ENCODE assay signal across 8 cellular contexts in genomic region chr3:16883726-16884083, GRCh38.
DNase-seq lines count a peak whose midpoint lies in the region; ATAC-seq, FAIRE-seq and TF ChIP-seq lines count a peak whose summit lies in the region.

No MANE protein-coding gene starts in this region.

- H3K9me3 Mint-ChIP-seq in dendritic cell treated with granulocyte-macrophage colony-stimulating factor and Interleukin-4, amounts not matched to agents 40 ng/mL and 50 ng/mL, for 4 days = no peaks in the 10 kb centered on the region
- H3K9me3 Mint-ChIP-seq in nephron progenitor cell = no peaks in the 10 kb centered on the region

- no peak for FAIRE-seq in H54 (lab: Jason Lieb, UNC)

- H3K4me3 ChIP-seq in AG09309 (ENCODE audit: control insufficient read depth, low read depth, low read length) = peak overlapping the region; percentile 87

- peaks cover 56% of the 10 kb centered on the region for H3K4me1 Mint-ChIP-seq in dendritic cell treated with granulocyte-macrophage colony-stimulating factor and Interleukin-4, amounts not matched to agents 40 ng/mL and 50 ng/mL, for 4 days (ENCODE audit: low read depth)
- peaks cover 24% of the 10 kb centered on the region for H3K4me1 Mint-ChIP-seq in nephron progenitor cell

- ATAC-seq in HG02938 (IDR thresholded peaks at IDR 0.05; ENCODE audit: unreplicated experiment) (no peak), GM21619 (IDR thresholded peaks at IDR 0.05; ENCODE audit: unreplicated experiment) (no peak)

- H3K4me3 Mint-ChIP-seq in dendritic cell treated with granulocyte-macrophage colony-stimulating factor and Interleukin-4, amounts not matched to agents 40 ng/mL and 50 ng/mL, for 4 days = peak overlapping the region; percentile 93
- peak overlapping the region; percentile 77 for H3K4me3 Mint-ChIP-seq in nephron progenitor cell

- intact Hi-C loops in dendritic cell treated with granulocyte-macrophage colony-stimulating factor and Interleukin-4, amounts not matched to agents 40 ng/mL and 50 ng/mL, for 4 days (cut with micrococcal nuclease) = loop anchor here (5.0 to 10.0 kb wide), 2 partner anchors 41 to 279 kb away; partner anchors contain the start of gene DAZL

- no peaks in the 10 kb centered on the region for H3K27me3 Mint-ChIP-seq in dendritic cell treated with granulocyte-macrophage colony-stimulating factor and Interleukin-4, amounts not matched to agents 40 ng/mL and 50 ng/mL, for 4 days
- H3K27me3 Mint-ChIP-seq in nephron progenitor cell (ENCODE audit: low read depth, poor library complexity) = peaks cover 25% of the 10 kb centered on the region

- DNase-seq in AG09309 (ENCODE audit: low read depth) (no peak), HuH-7 (ENCODE audit: low spot score) (peak; percentile 46), nephron progenitor cell (no peak), H54 (ENCODE audit: insufficient read length, low spot score) (no peak), DMS 273 treated with DMSO at 0.1 percent for 48 hours (lab: John Stamatoyannopoulos, UW) (no peak)

- TF ChIP-seq POLR2A in H54 (IDR thresholded peaks at IDR 0.05; ENCODE audit: low read depth, low read length) = no peak

- peaks cover 16% of the 10 kb centered on the region for H3K36me3 Mint-ChIP-seq in dendritic cell treated with granulocyte-macrophage colony-stimulating factor and Interleukin-4, amounts not matched to agents 40 ng/mL and 50 ng/mL, for 4 days (ENCODE audit: low read depth)
- no peaks in the 10 kb centered on the region for H3K36me3 Mint-ChIP-seq in nephron progenitor cell (ENCODE audit: low read depth)

- peak overlapping the region; percentile 84 for H3K27ac Mint-ChIP-seq in dendritic cell treated with granulocyte-macrophage colony-stimulating factor and Interleukin-4, amounts not matched to agents 40 ng/mL and 50 ng/mL, for 4 days
- H3K27ac Mint-ChIP-seq in nephron progenitor cell = no peak overlapping the region

- TF ChIP-seq CTCF in AG09309 (IDR thresholded peaks at IDR 0.05; ENCODE audit: control insufficient read depth, insufficient read depth, low read depth, low read length, missing control alignments) = no peak
- no peak for TF ChIP-seq CTCF in nephron progenitor cell (IDR thresholded peaks at IDR 0.05)
